ENCODE assay signal across 8 cellular contexts in the genomic region with DNA sequence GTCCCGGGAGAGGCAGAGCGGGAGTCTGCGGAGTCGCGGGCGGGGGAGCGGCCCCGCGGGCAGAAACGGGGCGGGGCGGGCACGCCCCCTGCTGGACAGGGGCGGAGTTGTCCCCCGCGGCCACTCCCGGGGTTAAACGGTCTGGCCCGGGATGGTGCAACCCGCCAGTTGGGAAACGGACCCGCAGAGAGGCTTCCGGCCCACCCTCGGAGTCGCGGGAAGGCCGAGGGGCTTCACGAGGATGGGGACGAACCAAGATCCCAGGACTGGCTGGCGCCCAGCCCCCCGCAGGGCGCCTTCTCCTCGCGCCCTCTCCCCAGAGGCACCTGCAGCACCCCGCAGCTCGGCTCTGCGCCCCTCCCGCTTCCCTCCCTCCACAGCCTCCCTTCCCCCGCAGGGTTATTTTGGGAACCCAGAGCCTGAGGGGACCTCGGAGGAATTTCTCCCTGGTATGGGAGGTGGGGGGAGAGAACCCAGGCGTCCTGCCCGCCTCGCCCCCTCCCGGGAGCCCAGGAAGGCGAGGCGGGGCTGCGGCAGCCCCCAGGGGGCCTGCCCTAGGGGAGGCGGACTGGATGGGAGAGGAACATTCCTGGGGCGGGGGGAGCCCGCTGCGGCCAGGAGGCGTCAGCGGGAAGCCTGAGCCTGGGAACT. TPM values are rescaled to one million over a fixed set of nuclear protein-coding genes. Genes with fewer than 3 reads are reported as not detected.
DNase-seq lines count a peak whose midpoint lies in the region; ATAC-seq and TF ChIP-seq lines count a peak whose summit lies in the region.

No MANE protein-coding gene starts in this region.

- H3K9me3 Mint-ChIP-seq in chondrocyte (ENCODE audit: low read depth), result no peaks in the 10 kb centered on the region

- H3K4me1 Mint-ChIP-seq in chondrocyte (ENCODE audit: low read depth), result peaks cover 15% of the 10 kb centered on the region

- peak overlapping the region; percentile 76 for H3K4me3 ChIP-seq in Jurkat, Clone E6-1 (ENCODE audit: low read length)
- H3K4me3 ChIP-seq in left lung, result peak overlapping the region; percentile 43 to 59

- peak; percentile 44 to 50 for ATAC-seq in activated CD4-positive, CD25-positive, alpha-beta regulatory T cell treated with anti-CD3 and anti-CD28 coated beads, Interleukin-2, amount 50 U/mL, for 24 hours
- ATAC-seq in left lung (peak; percentile 81), HG02840 (IDR thresholded peaks at IDR 0.05; ENCODE audit: low FRiP score, unreplicated experiment) (no peak)

- no peak overlapping the region for H3K4me3 Mint-ChIP-seq in chondrocyte (ENCODE audit: unreplicated experiment)

- H3K27me3 Mint-ChIP-seq in chondrocyte (ENCODE audit: low read depth), result no peaks in the 10 kb centered on the region

- no peaks in the 10 kb centered on the region for H3K9me3 ChIP-seq in left lung

- H3K27ac ChIP-seq in left lung, result peak overlapping the region; percentile 40 to 99

- no peaks in the 10 kb centered on the region for H3K36me3 Mint-ChIP-seq in chondrocyte (ENCODE audit: low read depth)

- H3K27me3 ChIP-seq in left lung, result peaks cover 5 to 60% of the 10 kb centered on the region in 2 donors

- peaks cover 0 to 24% of the 10 kb centered on the region in 2 donors for H3K36me3 ChIP-seq in left lung

- intact Hi-C loops in left lung (cut with DNase I), result no loop called here

- no peak overlapping the region for H3K27ac Mint-ChIP-seq in chondrocyte (ENCODE audit: unreplicated experiment)

- peak; percentile 90 for TF ChIP-seq CTCF in chondrocyte (IDR thresholded peaks at IDR 0.05)
- TF ChIP-seq CTCF in left lung (IDR thresholded peaks at IDR 0.05), result peak; percentile 82 to 93

- DNase-seq in ELF-1 (ENCODE audit: low read depth, low spot score) (peak; percentile 57), chondrocyte (ENCODE audit: low spot score) (no peak), left lung (peak; percentile 81 to 98), NCI-H345 (lab: John Stamatoyannopoulos, UW) (no peak)
- DNase-seq in Jurkat, Clone E6-1 (ENCODE audit: low read depth, low spot score), result no peak
- DNase-seq in stimulated activated CD4-positive, alpha-beta T cell treated with anti-CD3 and anti-CD28 coated beads, Interleukin-4, amount 100 ng/mL, for 24 hours, result peak; percentile 76

- H3K4me1 ChIP-seq in left lung, result peaks cover 27 to 53% of the 10 kb centered on the region in 2 donors

RNA-seq across cellular contexts. Expression of a gene that starts 0.9 kb away (rescaled TPM):
- 130 TPM for polyA plus RNA-seq in Jurkat, Clone E6-1 (2012; ENCODE audit: insufficient read depth, insufficient read length)
- total RNA-seq in chondrocyte, result 4.7 to 11.4 TPM (median 10.1 TPM) in 3 replicates
- total RNA-seq in left lung, result 10 to 100 TPM; 10.8 to 35.3 TPM

RNA-seq across cellular contexts. Expression of a gene that starts 16.7 kb away (rescaled TPM):
- polyA plus RNA-seq in Jurkat, Clone E6-1 (2012; ENCODE audit: insufficient read depth, insufficient read length), result 1.1 TPM
- total RNA-seq in chondrocyte (0.65 to 1.6 TPM (median 1.2 TPM) in 3 replicates), left lung (1 to 10 TPM; 1.3 to 3.7 TPM)

RNA-seq across cellular contexts. Expression of a gene that starts 20.1 kb away (rescaled TPM):
- polyA plus RNA-seq in Jurkat, Clone E6-1 (2012; ENCODE audit: insufficient read depth, insufficient read length), result 1.5 TPM
- total RNA-seq in chondrocyte (1.1 to 3.0 TPM (median 1.8 TPM) in 3 replicates), left lung (1 to 10 TPM; 3.5 to 7.9 TPM)

RNA-seq across cellular contexts. Expression of a gene that starts 35.3 kb away (rescaled TPM):
- polyA plus RNA-seq in Jurkat, Clone E6-1 (2012; ENCODE audit: insufficient read depth, insufficient read length), result 244 TPM
- total RNA-seq in chondrocyte, result 183 to 198 TPM (median 190 TPM) in 3 replicates
- total RNA-seq in left lung, result 100 to 1,000 TPM; 169 to 228 TPM

RNA-seq across cellular contexts. Expression of a gene that starts 59.9 kb away (rescaled TPM):
- polyA plus RNA-seq in Jurkat, Clone E6-1 (2012; ENCODE audit: insufficient read depth, insufficient read length), result 42.5 TPM
- 11.3 to 17.8 TPM (median 13.4 TPM) in 3 replicates for total RNA-seq in chondrocyte
- total RNA-seq in left lung, result 10 to 100 TPM; 19.3 to 23.2 TPM

Comparison
In these comparisons a context has a peak if more than half of its experiments do, and no peak if none do; other contexts are left out.
1. DNase-seq: peak in ELF-1 (single experiment), left lung (2 of 2) and stimulated activated CD4-positive, alpha-beta T cell treated with anti-CD3 and anti-CD28 coated beads, Interleukin-4, amount 100 ng/mL, for 24 hours (single experiment); none in Jurkat, Clone E6-1 (single experiment), chondrocyte (single experiment) and NCI-H345 (single experiment).